In genomic region chr2:37645363-37645762, GRCh38 we compare ENCODE assay signal across 10 cellular contexts. TPM values are rescaled to one million over a fixed set of nuclear protein-coding genes. Genes with fewer than 3 reads are reported as not detected.
A peak's percentile ranks its signal among the peaks of the same experiment; 100 is the strongest.
DNase-seq lines count a peak whose midpoint lies in the region; ATAC-seq and TF ChIP-seq lines count a peak whose summit lies in the region.
"Had no signal": no experiment of that assay in that cellular context is flagged by ENCODE, and none has a peak within 500 bp of the region (broad histone marks: within the 10 kb centered on the region; RNA-seq: fewer than 3 reads in every experiment).

No MANE protein-coding gene starts in this region.

- no peak overlapping the region for H3K4me3 ChIP-seq in PC-9
- H3K4me3 ChIP-seq: esophagus squamous epithelium had no signal

- H3K27ac ChIP-seq in PC-9: no peak overlapping the region

- H3K27me3 Mint-ChIP-seq in activated CD4-positive, alpha-beta T cell treated with anti-CD3 and anti-CD28 coated beads, Interleukin-2, amount 10 ng/mL, durations not matched to agents 24 days and 14 days: no peaks in the 10 kb centered on the region
- peaks cover under 1% of the 10 kb centered on the region for H3K27me3 Mint-ChIP-seq in dendritic cell treated with granulocyte-macrophage colony-stimulating factor and Interleukin-4, amounts not matched to agents 40 ng/mL and 50 ng/mL, for 4 days
- no peaks in the 10 kb centered on the region for H3K27me3 Mint-ChIP-seq in stimulated activated naive CD8-positive, alpha-beta T cell treated with anti-CD3 and anti-CD28 coated beads, Interleukin-15, amount 100 ng/mL, for 72 hours

- H3F3A ChIP-seq in PC-9 (ENCODE audit: insufficient read depth, low read depth): peaks cover 8% of the 10 kb centered on the region

- H2AFZ ChIP-seq in PC-9: no peak overlapping the region

- intact Hi-C loops in activated CD4-positive, alpha-beta T cell treated with anti-CD3 and anti-CD28 coated beads, Interleukin-2, amount 10 ng/mL, durations not matched to agents 24 days and 14 days (cut with micrococcal nuclease): no loop called here
- intact Hi-C loops in PC-9 (cut with micrococcal nuclease; ENCODE audit: unreplicated experiment): no loop called here
- intact Hi-C loops in dendritic cell treated with granulocyte-macrophage colony-stimulating factor and Interleukin-4, amounts not matched to agents 40 ng/mL and 50 ng/mL, for 4 days (cut with micrococcal nuclease): no loop called here

- H3K36me3 ChIP-seq in PC-9 (ENCODE audit: low read depth): peaks cover 69% of the 10 kb centered on the region

- H3K4me3 Mint-ChIP-seq in activated CD4-positive, alpha-beta T cell treated with anti-CD3 and anti-CD28 coated beads, Interleukin-2, amount 10 ng/mL, durations not matched to agents 24 days and 14 days: peak overlapping the region; percentile 43
- no peak overlapping the region for H3K4me3 Mint-ChIP-seq in dendritic cell treated with granulocyte-macrophage colony-stimulating factor and Interleukin-4, amounts not matched to agents 40 ng/mL and 50 ng/mL, for 4 days
- peak overlapping the region in 1 of 2 donors; percentile 34 for H3K4me3 Mint-ChIP-seq in stimulated activated naive CD8-positive, alpha-beta T cell treated with anti-CD3 and anti-CD28 coated beads, Interleukin-15, amount 100 ng/mL, for 72 hours
- H3K4me3 Mint-ChIP-seq: neural crest cell had no signal

- no peak for TF ChIP-seq CTCF in PC-9 (conservative IDR thresholded peaks at IDR 0.05)

- no peak for ATAC-seq in stimulated activated naive CD8-positive, alpha-beta T cell treated with anti-CD3 and anti-CD28 coated beads, Interleukin-15, amount 100 ng/mL, for 72 hours
- no peak for ATAC-seq in GM18520 (IDR thresholded peaks at IDR 0.05; ENCODE audit: unreplicated experiment)

- peaks cover 66% of the 10 kb centered on the region for H3K36me3 Mint-ChIP-seq in activated CD4-positive, alpha-beta T cell treated with anti-CD3 and anti-CD28 coated beads, Interleukin-2, amount 10 ng/mL, durations not matched to agents 24 days and 14 days (ENCODE audit: low read depth)
- H3K36me3 Mint-ChIP-seq in dendritic cell treated with granulocyte-macrophage colony-stimulating factor and Interleukin-4, amounts not matched to agents 40 ng/mL and 50 ng/mL, for 4 days (ENCODE audit: low read depth): peaks cover 41% of the 10 kb centered on the region

- peaks cover 6% of the 10 kb centered on the region; the same call in 1 of the 2 replicates for H3K9me3 ChIP-seq in PC-9 (ENCODE audit: insufficient read depth, low read depth)
- H3K9me3 ChIP-seq: esophagus squamous epithelium had no signal

- peak; percentile 71 for DNase-seq in activated CD4-positive, alpha-beta T cell treated with anti-CD3 and anti-CD28 coated beads, Interleukin-2, amount 10 ng/mL, durations not matched to agents 24 days and 14 days
- no peak for DNase-seq in activated CD4-positive, alpha-beta T cell treated with anti-CD3 and anti-CD28 coated beads, Interleukin-2, amount 50 U/mL, for 1 hour
- DNase-seq in PC-9 (no peak), pulmonary artery endothelial cell (ENCODE audit: low read depth, low spot score) (peak; percentile 57)
- no peak for DNase-seq in stimulated activated naive CD8-positive, alpha-beta T cell treated with anti-CD3 and anti-CD28 coated beads, Interleukin-15, amount 100 ng/mL, for 72 hours
- no peak for DNase-seq in stimulated activated CD4-positive, alpha-beta T cell treated with anti-CD3 and anti-CD28 coated beads, Interleukin-2, amount 100 ng/mL, for 48 hours
- DNase-seq: esophagus squamous epithelium had no signal

- peak overlapping the region; percentile 29 for H3K27ac Mint-ChIP-seq in activated CD4-positive, alpha-beta T cell treated with anti-CD3 and anti-CD28 coated beads, Interleukin-2, amount 10 ng/mL, durations not matched to agents 24 days and 14 days
- H3K27ac Mint-ChIP-seq in dendritic cell treated with granulocyte-macrophage colony-stimulating factor and Interleukin-4, amounts not matched to agents 40 ng/mL and 50 ng/mL, for 4 days: peak overlapping the region; percentile 37
- no peak overlapping the region for H3K27ac Mint-ChIP-seq in stimulated activated naive CD8-positive, alpha-beta T cell treated with anti-CD3 and anti-CD28 coated beads, Interleukin-15, amount 100 ng/mL, for 72 hours

- H3K4me1 Mint-ChIP-seq in activated CD4-positive, alpha-beta T cell treated with anti-CD3 and anti-CD28 coated beads, Interleukin-2, amount 10 ng/mL, durations not matched to agents 24 days and 14 days: peaks cover 37% of the 10 kb centered on the region
- H3K4me1 Mint-ChIP-seq in dendritic cell treated with granulocyte-macrophage colony-stimulating factor and Interleukin-4, amounts not matched to agents 40 ng/mL and 50 ng/mL, for 4 days (ENCODE audit: low read depth): peaks cover 59% of the 10 kb centered on the region
- peaks cover 78% of the 10 kb centered on the region for H3K4me1 Mint-ChIP-seq in stimulated activated naive CD8-positive, alpha-beta T cell treated with anti-CD3 and anti-CD28 coated beads, Interleukin-15, amount 100 ng/mL, for 72 hours

- POLR2A ChIA-PET in PC-9 (lab: Charles Lee; ENCODE audit: unreplicated experiment): interaction anchor here (0.6 kb wide), 1 partner anchor 87 kb away, joined by 6 read pairs; no protein-coding TSS in a partner anchor

- CTCF ChIA-PET in PC-9 (lab: Charles Lee): no interaction called here

- peaks cover 61% of the 10 kb centered on the region for H3K79me2 ChIP-seq in PC-9 (ENCODE audit: low read depth)

- H3K4me1 ChIP-seq in PC-9 (replicated peaks; ENCODE audit: insufficient read depth): no peaks in the 10 kb centered on the region

- H3K27me3 ChIP-seq in PC-9 (ENCODE audit: insufficient read depth, low read depth): no peaks in the 10 kb centered on the region
- H3K27me3 ChIP-seq: esophagus squamous epithelium had no signal

- TSS peak; percentile 4 for BruUV-seq in PC-9 (replicated peaks; lab: Mats Ljungman, UMichigan)

- H3K9me3 Mint-ChIP-seq in activated CD4-positive, alpha-beta T cell treated with anti-CD3 and anti-CD28 coated beads, Interleukin-2, amount 10 ng/mL, durations not matched to agents 24 days and 14 days: peaks cover 26% of the 10 kb centered on the region
- no peaks in the 10 kb centered on the region for H3K9me3 Mint-ChIP-seq in dendritic cell treated with granulocyte-macrophage colony-stimulating factor and Interleukin-4, amounts not matched to agents 40 ng/mL and 50 ng/mL, for 4 days
- peaks cover 0 to 7% of the 10 kb centered on the region in 2 donors for H3K9me3 Mint-ChIP-seq in stimulated activated naive CD8-positive, alpha-beta T cell treated with anti-CD3 and anti-CD28 coated beads, Interleukin-15, amount 100 ng/mL, for 72 hours

- 0 out of 2 replicates have a peak, but pooled peaks cover under 1% of the 10 kb centered on the region for H4K20me1 ChIP-seq in PC-9 (ENCODE audit: insufficient read depth)

- no peaks in the 10 kb centered on the region for H3K9me2 ChIP-seq in PC-9 (ENCODE audit: insufficient read depth)

- H3K4me2 ChIP-seq in PC-9: no peak overlapping the region

RNA-seq across cellular contexts. Expression of gene CDC42EP3, which starts 26.1 kb away (rescaled TPM):
- 10.9 and 12.8 TPM in 2 replicates for total RNA-seq in activated CD4-positive, alpha-beta T cell treated with anti-CD3 and anti-CD28 coated beads, Interleukin-2, amount 10 ng/mL, durations not matched to agents 24 days and 14 days
- total RNA-seq in PC-9 (2021): 41.6 and 54.1 TPM in 2 replicates
- 26.1 and 35.3 TPM in 2 replicates for total RNA-seq in pulmonary artery endothelial cell

Comparison
In these comparisons a context has a peak if more than half of its experiments do, and no peak if none do; other contexts are left out.
1. DNase-seq: peak in activated CD4-positive, alpha-beta T cell treated with anti-CD3 and anti-CD28 coated beads, Interleukin-2, amount 10 ng/mL, durations not matched to agents 24 days and 14 days (single experiment) and pulmonary artery endothelial cell (single experiment); none in activated CD4-positive, alpha-beta T cell treated with anti-CD3 and anti-CD28 coated beads, Interleukin-2, amount 50 U/mL, for 1 hour (single experiment), PC-9 (0 of 2), stimulated activated naive CD8-positive, alpha-beta T cell treated with anti-CD3 and anti-CD28 coated beads, Interleukin-15, amount 100 ng/mL, for 72 hours (0 of 2) and stimulated activated CD4-positive, alpha-beta T cell treated with anti-CD3 and anti-CD28 coated beads, Interleukin-2, amount 100 ng/mL, for 48 hours (0 of 2).
2. H3K27ac Mint-ChIP-seq: peak in activated CD4-positive, alpha-beta T cell treated with anti-CD3 and anti-CD28 coated beads, Interleukin-2, amount 10 ng/mL, durations not matched to agents 24 days and 14 days (single experiment) and dendritic cell treated with granulocyte-macrophage colony-stimulating factor and Interleukin-4, amounts not matched to agents 40 ng/mL and 50 ng/mL, for 4 days (single experiment); none in stimulated activated naive CD8-positive, alpha-beta T cell treated with anti-CD3 and anti-CD28 coated beads, Interleukin-15, amount 100 ng/mL, for 72 hours (0 of 2).